Comparison of ENCODE assay signal across 8 cellular contexts in genomic region chr1:33024430-33025179, GRCh38. TPM values are rescaled to one million over a fixed set of nuclear protein-coding genes. Genes with fewer than 3 reads are reported as not detected.
DNase-seq lines count a peak whose midpoint lies in the region; ATAC-seq and TF ChIP-seq lines count a peak whose summit lies in the region.
"Not testable (repeated sequence)": the region's sequence is repeated elsewhere in the genome, so short reads cannot be mapped to it uniquely, and the experiment has no call there.

No MANE protein-coding gene starts in this region.

- intact Hi-C loops in activated CD4-positive, alpha-beta T cell treated with anti-CD3 and anti-CD28 coated beads, Interleukin-2, amount 10 ng/mL, durations not matched to agents 24 days and 14 days (cut with micrococcal nuclease), result loop anchor here (1.0 kb wide), 1 partner anchor 12 kb away; the partner anchor contains the start of gene AK2
- intact Hi-C loops in left lung (cut with DNase I); upper lobe of right lung (cut with DNase I): not testable (repeated sequence)

- not testable (repeated sequence) for H3K27me3 ChIP-seq in left lung, upper lobe of right lung

- DNase-seq in NCI-H69 (lab: John Stamatoyannopoulos, UW), result peak; percentile 48
- DNase-seq in activated CD4-positive, alpha-beta T cell treated with anti-CD3 and anti-CD28 coated beads, Interleukin-2, amount 10 ng/mL, durations not matched to agents 24 days and 14 days, result peak; percentile 76
- DNase-seq in activated T-cell treated with anti-CD3 and anti-CD28 coated beads for 4 hours, result peak; percentile 33
- not testable (repeated sequence) for DNase-seq in left lung, upper lobe of right lung
- DNase-seq in stimulated activated CD4-positive, alpha-beta T cell treated with anti-CD3 and anti-CD28 coated beads, Interleukin-1b, Interleukin-23, amount 100 ng/mL, for 24 hours (ENCODE audit: low read depth in 4 of 4, low spot score in 1 of 4), result peak; percentile 29 to 69 (median 48)
- DNase-seq in stimulated activated CD8-positive, alpha-beta memory T cell treated with anti-CD3 and anti-CD28 coated beads, Interleukin-15, amount 100 ng/mL, for 48 hours (ENCODE audit: low read depth in 2 of 2), result peak; percentile 59 to 73

- H3K4me3 ChIP-seq in left lung, upper lobe of right lung: not testable (repeated sequence)

- H3K9me3 ChIP-seq in left lung, upper lobe of right lung: not testable (repeated sequence)

- H3K27me3 Mint-ChIP-seq in activated CD4-positive, alpha-beta T cell treated with anti-CD3 and anti-CD28 coated beads, Interleukin-2, amount 10 ng/mL, durations not matched to agents 24 days and 14 days; activated naive CD4-positive, alpha-beta T cell treated with anti-CD3 and anti-CD28 coated beads, Interleukin-2, amount 50 U/mL, for 24 hours: not testable (repeated sequence)

- not testable (repeated sequence) for H3K27ac ChIP-seq in left lung, upper lobe of right lung

- H3K4me1 Mint-ChIP-seq in activated CD4-positive, alpha-beta T cell treated with anti-CD3 and anti-CD28 coated beads, Interleukin-2, amount 10 ng/mL, durations not matched to agents 24 days and 14 days, result peaks cover 40% of the 10 kb centered on the region
- peaks cover 42% of the 10 kb centered on the region for H3K4me1 Mint-ChIP-seq in activated naive CD4-positive, alpha-beta T cell treated with anti-CD3 and anti-CD28 coated beads, Interleukin-2, amount 50 U/mL, for 24 hours

- ATAC-seq in left lung, result peak; percentile 67
- peak; percentile 32 for ATAC-seq in upper lobe of right lung

- peak overlapping the region; percentile 39 for H3K4me3 Mint-ChIP-seq in activated CD4-positive, alpha-beta T cell treated with anti-CD3 and anti-CD28 coated beads, Interleukin-2, amount 10 ng/mL, durations not matched to agents 24 days and 14 days
- H3K4me3 Mint-ChIP-seq in activated naive CD4-positive, alpha-beta T cell treated with anti-CD3 and anti-CD28 coated beads, Interleukin-2, amount 50 U/mL, for 24 hours, result peak overlapping the region; percentile 44

- H3K27ac Mint-ChIP-seq in activated CD4-positive, alpha-beta T cell treated with anti-CD3 and anti-CD28 coated beads, Interleukin-2, amount 10 ng/mL, durations not matched to agents 24 days and 14 days, result peak overlapping the region; percentile 85
- peak overlapping the region; percentile 91 for H3K27ac Mint-ChIP-seq in activated naive CD4-positive, alpha-beta T cell treated with anti-CD3 and anti-CD28 coated beads, Interleukin-2, amount 50 U/mL, for 24 hours

- not testable (repeated sequence) for TF ChIP-seq CTCF in left lung (IDR thresholded peaks at IDR 0.05); upper lobe of right lung (IDR thresholded peaks at IDR 0.05)

- H3K36me3 ChIP-seq in left lung (peaks cover 0 to 52% of the 10 kb centered on the region in 2 donors), upper lobe of right lung (peaks cover 59% of the 10 kb centered on the region)

- peaks cover 4 to 36% of the 10 kb centered on the region in 2 donors for H3K4me1 ChIP-seq in left lung
- H3K4me1 ChIP-seq in upper lobe of right lung, result not testable (repeated sequence)

- H3K36me3 Mint-ChIP-seq in activated CD4-positive, alpha-beta T cell treated with anti-CD3 and anti-CD28 coated beads, Interleukin-2, amount 10 ng/mL, durations not matched to agents 24 days and 14 days (ENCODE audit: low read depth), result peaks cover 72% of the 10 kb centered on the region
- H3K36me3 Mint-ChIP-seq in activated naive CD4-positive, alpha-beta T cell treated with anti-CD3 and anti-CD28 coated beads, Interleukin-2, amount 50 U/mL, for 24 hours, result peaks cover 17% of the 10 kb centered on the region

- H3K9me3 Mint-ChIP-seq in activated CD4-positive, alpha-beta T cell treated with anti-CD3 and anti-CD28 coated beads, Interleukin-2, amount 10 ng/mL, durations not matched to agents 24 days and 14 days; activated naive CD4-positive, alpha-beta T cell treated with anti-CD3 and anti-CD28 coated beads, Interleukin-2, amount 50 U/mL, for 24 hours: not testable (repeated sequence)

RNA-seq across cellular contexts. Expression of gene AK2, which starts 12.1 kb away (rescaled TPM):
- total RNA-seq in activated CD4-positive, alpha-beta T cell treated with anti-CD3 and anti-CD28 coated beads, Interleukin-2, amount 10 ng/mL, durations not matched to agents 24 days and 14 days, result 424 and 429 TPM in 2 replicates
- total RNA-seq in left lung (100 to 1,000 TPM; 119 to 123 TPM), upper lobe of right lung (106 TPM)

RNA-seq across cellular contexts. Expression of gene AZIN2, which starts 56.3 kb away (rescaled TPM):
- 1.3 and 1.4 TPM in 2 replicates for total RNA-seq in activated CD4-positive, alpha-beta T cell treated with anti-CD3 and anti-CD28 coated beads, Interleukin-2, amount 10 ng/mL, durations not matched to agents 24 days and 14 days
- total RNA-seq in left lung (1 to 10 TPM; 2.3 to 5.1 TPM), upper lobe of right lung (2.3 TPM)

RNA-seq across cellular contexts. Expression of gene RNF19B, which starts 60.0 kb away (rescaled TPM):
- total RNA-seq in activated CD4-positive, alpha-beta T cell treated with anti-CD3 and anti-CD28 coated beads, Interleukin-2, amount 10 ng/mL, durations not matched to agents 24 days and 14 days, result 44.5 and 46.8 TPM in 2 replicates
- total RNA-seq in left lung, result 10 to 100 TPM; 37.8 to 46.0 TPM
- 34.3 TPM for total RNA-seq in upper lobe of right lung
